Comparison of ENCODE assay signal across 12 cellular contexts in genomic region chr4:146134761-146135160, GRCh38. TPM values are rescaled to one million over a fixed set of nuclear protein-coding genes. Genes with fewer than 3 reads are reported as not detected.
A peak's percentile ranks its signal among the peaks of the same experiment; 100 is the strongest.
DNase-seq lines count a peak whose midpoint lies in the region; ATAC-seq and TF ChIP-seq lines count a peak whose summit lies in the region.
"Had no signal": no experiment of that assay in that cellular context is flagged by ENCODE, and none has a peak within 500 bp of the region (broad histone marks: within the 10 kb centered on the region; RNA-seq: fewer than 3 reads in every experiment).

No MANE protein-coding gene starts in this region.

- intact Hi-C loops in colonic mucosa (cut with DNase I): no loop called here

- H3K36me3 ChIP-seq in colonic mucosa: no peaks in the 10 kb centered on the region
- H3K36me3 ChIP-seq in neural progenitor cell: no peaks in the 10 kb centered on the region

- H3K9me3 Mint-ChIP-seq in neural progenitor cell: no peaks in the 10 kb centered on the region
- no peaks in the 10 kb centered on the region for H3K9me3 Mint-ChIP-seq in stimulated activated effector memory CD8-positive, alpha-beta T cell treated with anti-CD3 and anti-CD28 coated beads, Interleukin-12 subunit alpha, Interleukin-12 subunit beta, amount 100 ng/mL, for 72 hours
- H3K9me3 Mint-ChIP-seq in stimulated activated naive CD8-positive, alpha-beta T cell treated with anti-CD3 and anti-CD28 coated beads, Interleukin-15, amount 100 ng/mL, for 72 hours: no peaks in the 10 kb centered on the region
- H3K9me3 Mint-ChIP-seq: activated T-helper 17 cell treated with anti-CD3 and anti-CD28 coated beads, Interleukin-2, amount 50 U/mL, for 72 hours had no signal

- peak overlapping the region; percentile 65 for H3K27ac Mint-ChIP-seq in neural progenitor cell
- no peak overlapping the region for H3K27ac Mint-ChIP-seq in stimulated activated effector memory CD8-positive, alpha-beta T cell treated with anti-CD3 and anti-CD28 coated beads, Interleukin-12 subunit alpha, Interleukin-12 subunit beta, amount 100 ng/mL, for 72 hours
- no peak overlapping the region for H3K27ac Mint-ChIP-seq in stimulated activated naive CD8-positive, alpha-beta T cell treated with anti-CD3 and anti-CD28 coated beads, Interleukin-15, amount 100 ng/mL, for 72 hours
- H3K27ac Mint-ChIP-seq: CD4-positive, CD25-positive, alpha-beta regulatory T cell had no signal

- H3K9me3 ChIP-seq in colonic mucosa (no peaks in the 10 kb centered on the region), neural progenitor cell (ENCODE audit: low read depth) (no peaks in the 10 kb centered on the region)

- no peaks in the 10 kb centered on the region for H3K27me3 ChIP-seq in colonic mucosa
- H3K27me3 ChIP-seq in neural progenitor cell: no peaks in the 10 kb centered on the region

- H3K4me3 Mint-ChIP-seq in neural progenitor cell: no peak overlapping the region
- no peak overlapping the region for H3K4me3 Mint-ChIP-seq in stimulated activated effector memory CD8-positive, alpha-beta T cell treated with anti-CD3 and anti-CD28 coated beads, Interleukin-12 subunit alpha, Interleukin-12 subunit beta, amount 100 ng/mL, for 72 hours
- H3K4me3 Mint-ChIP-seq in stimulated activated naive CD8-positive, alpha-beta T cell treated with anti-CD3 and anti-CD28 coated beads, Interleukin-15, amount 100 ng/mL, for 72 hours: no peak overlapping the region
- H3K4me3 Mint-ChIP-seq: activated T-helper 17 cell treated with anti-CD3 and anti-CD28 coated beads, Interleukin-2, amount 50 U/mL, for 72 hours; CD4-positive, CD25-positive, alpha-beta regulatory T cell had no signal

- peak overlapping the region; percentile 52 for H2AFZ ChIP-seq in neural progenitor cell (replicated peaks)

- TF ChIP-seq CTCF in colonic mucosa (IDR thresholded peaks at IDR 0.05) (no peak), neural progenitor cell (IDR thresholded peaks at IDR 0.05) (no peak)

- H3K4me1 ChIP-seq in colonic mucosa (no peaks in the 10 kb centered on the region), neural progenitor cell (peaks cover 11% of the 10 kb centered on the region)

- H3K36me3 Mint-ChIP-seq in neural progenitor cell: no peaks in the 10 kb centered on the region
- peaks cover 7% of the 10 kb centered on the region for H3K36me3 Mint-ChIP-seq in stimulated activated effector memory CD8-positive, alpha-beta T cell treated with anti-CD3 and anti-CD28 coated beads, Interleukin-12 subunit alpha, Interleukin-12 subunit beta, amount 100 ng/mL, for 72 hours
- H3K36me3 Mint-ChIP-seq: CD4-positive, CD25-positive, alpha-beta regulatory T cell had no signal

- H3K79me2 ChIP-seq in neural progenitor cell (ENCODE audit: low read depth): no peaks in the 10 kb centered on the region

- H3K27ac ChIP-seq in colonic mucosa (no peak overlapping the region), neural progenitor cell (no peak overlapping the region)

- H3K4me1 Mint-ChIP-seq in neural progenitor cell: peaks cover 15% of the 10 kb centered on the region
- H3K4me1 Mint-ChIP-seq in stimulated activated effector memory CD8-positive, alpha-beta T cell treated with anti-CD3 and anti-CD28 coated beads, Interleukin-12 subunit alpha, Interleukin-12 subunit beta, amount 100 ng/mL, for 72 hours: peaks cover 37% of the 10 kb centered on the region
- H3K4me1 Mint-ChIP-seq in stimulated activated naive CD8-positive, alpha-beta T cell treated with anti-CD3 and anti-CD28 coated beads, Interleukin-15, amount 100 ng/mL, for 72 hours: peaks cover 19% of the 10 kb centered on the region
- H3K4me1 Mint-ChIP-seq: CD4-positive, CD25-positive, alpha-beta regulatory T cell had no signal

- peak; percentile 48 for DNase-seq in Daoy (ENCODE audit: low read depth)
- DNase-seq in NCI-H345 treated with DMSO at 0.1 percent for 48 hours (lab: John Stamatoyannopoulos, UW; ENCODE audit: unreplicated experiment): peak; percentile 37
- peak; percentile 76 for DNase-seq in colonic mucosa
- peak; percentile 18 for DNase-seq in neural progenitor cell (ENCODE audit: low spot score)
- no peak for DNase-seq in stimulated activated effector memory CD8-positive, alpha-beta T cell treated with anti-CD3 and anti-CD28 coated beads, Interleukin-12 subunit alpha, Interleukin-12 subunit beta, amount 100 ng/mL, for 72 hours (ENCODE audit: low spot score in 2 of 2)
- no peak for DNase-seq in stimulated activated naive CD8-positive, alpha-beta T cell treated with anti-CD3 and anti-CD28 coated beads, Interleukin-15, amount 100 ng/mL, for 72 hours
- no peak for DNase-seq in NOMO-1 (lab: John Stamatoyannopoulos, UW; ENCODE audit: unreplicated experiment in 2 of 2)
- DNase-seq: CD4-positive, CD25-positive, alpha-beta regulatory T cell; PC-3; stimulated activated CD4-positive, alpha-beta T cell treated with anti-CD3 and anti-CD28 coated beads, Interleukin-2, amount 100 ng/mL, for 24 hours had no signal

- no peak overlapping the region for H3K4me3 ChIP-seq in colonic mucosa
- no peak overlapping the region for H3K4me3 ChIP-seq in neural progenitor cell

- H3K9ac ChIP-seq in colonic mucosa (ENCODE audit: low read depth in 2 of 2, low read length in 2 of 2) (no peak overlapping the region), neural progenitor cell (no peak overlapping the region)

- ATAC-seq in GM21576 (IDR thresholded peaks at IDR 0.05; ENCODE audit: unreplicated experiment): no peak
- no peak for ATAC-seq in stimulated activated effector memory CD8-positive, alpha-beta T cell treated with anti-CD3 and anti-CD28 coated beads, Interleukin-12 subunit alpha, Interleukin-12 subunit beta, amount 100 ng/mL, for 72 hours
- no peak for ATAC-seq in stimulated activated naive CD8-positive, alpha-beta T cell treated with anti-CD3 and anti-CD28 coated beads, Interleukin-15, amount 100 ng/mL, for 72 hours
- ATAC-seq: activated T-helper 17 cell treated with anti-CD3 and anti-CD28 coated beads, Interleukin-2, amount 50 U/mL, for 72 hours; PC-3 had no signal

- H4K20me1 ChIP-seq in neural progenitor cell (ENCODE audit: low read depth): no peaks in the 10 kb centered on the region

- peak overlapping the region; percentile 27 for H3K4me2 ChIP-seq in neural progenitor cell

- peaks cover 2% of the 10 kb centered on the region for H3K27me3 Mint-ChIP-seq in neural progenitor cell (ENCODE audit: insufficient read depth, low read depth)
- peaks cover 53% of the 10 kb centered on the region for H3K27me3 Mint-ChIP-seq in stimulated activated naive CD8-positive, alpha-beta T cell treated with anti-CD3 and anti-CD28 coated beads, Interleukin-15, amount 100 ng/mL, for 72 hours

- H3F3A ChIP-seq in neural progenitor cell (ENCODE audit: low read depth): no peaks in the 10 kb centered on the region

RNA-seq across cellular contexts. Expression of gene LSM6, which starts 40.8 kb away (rescaled TPM):
- 60.6 and 109 TPM in 2 replicates for total RNA-seq in Daoy (2014; rRNA removed; shearing (Covaris generic))
- total RNA-seq in colonic mucosa: 10 to 100 TPM; 24.6 to 38.0 TPM
- 99.3 and 227 TPM in 2 replicates for total RNA-seq in neural progenitor cell (ENCODE audit: low replicate concordance)

Comparison
In these comparisons a context has a peak if more than half of its experiments do, and no peak if none do; other contexts are left out.
1. DNase-seq: peak in Daoy (single experiment), NCI-H345 treated with DMSO at 0.1 percent for 48 hours (single experiment), colonic mucosa (single experiment) and neural progenitor cell (single experiment); none in stimulated activated effector memory CD8-positive, alpha-beta T cell treated with anti-CD3 and anti-CD28 coated beads, Interleukin-12 subunit alpha, Interleukin-12 subunit beta, amount 100 ng/mL, for 72 hours (0 of 2), stimulated activated naive CD8-positive, alpha-beta T cell treated with anti-CD3 and anti-CD28 coated beads, Interleukin-15, amount 100 ng/mL, for 72 hours (0 of 2) and NOMO-1 (0 of 2).